ENCODE assay signal across 23 cellular contexts in genomic region chrX:37759878-37760418, GRCh38. TPM values are rescaled to one million over a fixed set of nuclear protein-coding genes. Genes with fewer than 3 reads are reported as not detected.
A peak's percentile ranks its signal among the peaks of the same experiment; 100 is the strongest.
DNase-seq lines count a peak whose midpoint lies in the region; ATAC-seq, FAIRE-seq and TF ChIP-seq lines count a peak whose summit lies in the region.
"Had no signal": no experiment of that assay in that cellular context is flagged by ENCODE, and none has a peak within 500 bp of the region (broad histone marks: within the 10 kb centered on the region; RNA-seq: fewer than 3 reads in every experiment).

No MANE protein-coding gene starts in this region.

- DNase-seq in NCI-H2029 (lab: John Stamatoyannopoulos, UW) = peak; percentile 3
- no peak for DNase-seq in NCI-H2029 treated with DMSO at 0.1 percent for 48 hours (lab: John Stamatoyannopoulos, UW)
- DNase-seq in COLO668 (lab: John Stamatoyannopoulos, UW; ENCODE audit: unreplicated experiment) = peak; percentile 6
- peak; percentile 10 for DNase-seq in NCI-H69 (lab: John Stamatoyannopoulos, UW)
- DNase-seq in K562 (ENCODE audit: extremely low read depth in 1 of 4, low spot score in 3 of 4) = peak in 1 of 4 experiments; percentile 13
- DNase-seq in NK-92 (lab: John Stamatoyannopoulos, UW; ENCODE audit: unreplicated experiment) = no peak
- no peak for DNase-seq in activated CD4-positive, alpha-beta T cell treated with anti-CD3 and anti-CD28 coated beads for 48 hours
- no peak for DNase-seq in type B pancreatic cell (ENCODE audit: extremely low spot score, unreplicated experiment)
- DNase-seq: BE2C; CD4-positive, alpha-beta T cell; DMS79; GM23248; KG1; NCI-H1417; NCI-H187; NCI-H2171; NCI-H82; Peyer's patch had no signal

- no peaks in the 10 kb centered on the region for H3K79me2 ChIP-seq in K562 (ENCODE audit: control insufficient read depth, insufficient read depth, low read length)

- no peak overlapping the region for H3K4me3 Mint-ChIP-seq in type B pancreatic cell
- H3K4me3 Mint-ChIP-seq: CD4-positive, alpha-beta T cell had no signal

- no peaks in the 10 kb centered on the region for H3K27me3 Mint-ChIP-seq in type B pancreatic cell
- H3K27me3 Mint-ChIP-seq: CD4-positive, alpha-beta T cell had no signal

- WGBS in K562 (ENCODE audit: insufficient coverage, low coverage, missing lambda C conversion rate) = 11% methylated on average over 1 of the region's 2 CpGs

- no peaks in the 10 kb centered on the region for H3K9me3 Mint-ChIP-seq in type B pancreatic cell
- H3K9me3 Mint-ChIP-seq: CD4-positive, alpha-beta T cell had no signal

- TF ChIP-seq POLR2A in K562 (conservative IDR thresholded peaks at IDR 0.05) = no peak

- H3K4me1 ChIP-seq in K562 (replicated peaks in 1 of 2; ENCODE audit: control insufficient read depth in 2 of 2, insufficient read depth in 2 of 2, low read length in 2 of 2) = peaks cover 0 to under 1% of the 10 kb centered on the region in 2 experiments; a peak in 1 of 5 replicates
- H3K4me1 ChIP-seq: BE2C, HAP-1, SJSA1 had no signal

- no peak for FAIRE-seq in K562 (lab: Jason Lieb, UNC)
- FAIRE-seq: HepG2 had no signal

- H3K27me3 ChIP-seq in K562 (ENCODE audit: control insufficient read depth in 2 of 2, insufficient read depth in 2 of 2, low read length in 2 of 2) = no peaks in the 10 kb centered on the region
- H3K27me3 ChIP-seq: BE2C, Peyer's patch, SJSA1 had no signal

- intact Hi-C loops in K562 (cut with micrococcal nuclease) = no loop called here

- no peaks in the 10 kb centered on the region for H3K36me3 ChIP-seq in K562 (ENCODE audit: control insufficient read depth, insufficient read depth, low read length)
- H3K36me3 ChIP-seq: BE2C, HAP-1, Peyer's patch, SJSA1 had no signal

- no peaks in the 10 kb centered on the region for H3K9me3 ChIP-seq in K562 (replicated peaks; ENCODE audit: control insufficient read depth, insufficient read depth, low read depth, low read length)
- H3K9me3 ChIP-seq: BE2C, HAP-1, Peyer's patch, SJSA1 had no signal

- no peak overlapping the region for H3K4me3 ChIP-seq in K562
- H3K4me3 ChIP-seq: GM23248, HAP-1, Peyer's patch, SJSA1 had no signal

- no peaks in the 10 kb centered on the region for H3K9me1 ChIP-seq in K562 (ENCODE audit: control insufficient read depth, insufficient read depth, low read length)

- no peak overlapping the region for H3K27ac Mint-ChIP-seq in type B pancreatic cell
- H3K27ac Mint-ChIP-seq: CD4-positive, alpha-beta T cell had no signal

- H3K4me1 Mint-ChIP-seq in type B pancreatic cell (ENCODE audit: unreplicated experiment) = no peaks in the 10 kb centered on the region

- H3K4me2 ChIP-seq in K562 (ENCODE audit: insufficient read depth, low read length) = no peak overlapping the region

- TF ChIP-seq RAD21 in K562 (CRISPR knock-in tag; conservative IDR thresholded peaks at IDR 0.05 in 1 of 2, IDR thresholded peaks at IDR 0.05 in 1 of 2) = no peak

- H3K9ac ChIP-seq in K562 (ENCODE audit: insufficient read depth in 1 of 2, low read depth in 2 of 2, low read length in 2 of 2) = no peak overlapping the region
- H3K9ac ChIP-seq: GM23248 had no signal

- H3K36me3 Mint-ChIP-seq in type B pancreatic cell = no peaks in the 10 kb centered on the region

- no peak for TF ChIP-seq EP300 in K562 (IDR thresholded peaks at IDR 0.05; ENCODE audit: low read length)

- no peak overlapping the region for H3K27ac ChIP-seq in K562 (ENCODE audit: extremely low read depth, low read depth, low read length)
- H3K27ac ChIP-seq: GM23248, Peyer's patch, SJSA1 had no signal

- no peak overlapping the region for H2AFZ ChIP-seq in K562 (ENCODE audit: low read depth, low read length)
- H2AFZ ChIP-seq: GM23248 had no signal

- in situ Hi-C loops in K562 (cut with MboI) = no loop called here

- TF ChIP-seq CTCF in K562 (IDR thresholded peaks at IDR 0.05 in 2 of 3, conservative IDR thresholded peaks at IDR 0.05 in 1 of 3; ENCODE audit: insufficient read depth in 2 of 3, low read depth in 1 of 3, low read length in 3 of 3) = no peak
- no peak for TF ChIP-seq CTCF in type B pancreatic cell (conservative IDR thresholded peaks at IDR 0.05)

- CTCF ChIA-PET in K562 (lab: Yijun Ruan, JAX; ENCODE audit: low intra/inter-chr PET ratio) = no interaction called here

- no peak for ATAC-seq in K562
- ATAC-seq: HepG2 had no signal

- POLR2A ChIA-PET in K562 (lab: Yijun Ruan, JAX) = interaction anchor here (0.7 to 0.9 kb wide), 2 partner anchors 101 to 725 kb away, joined by 3 to 4 read pairs; no protein-coding TSS in a partner anchor

- BruUV-seq in K562 (replicated peaks; lab: Mats Ljungman, UMichigan) = no TSS peak

- H4K20me1 ChIP-seq in K562 (replicated peaks; ENCODE audit: control insufficient read depth, insufficient read depth, low read length) = no peaks in the 10 kb centered on the region

TF ChIP-seq in K562, 482 proteins besides CTCF, POLR2A, EP300 and RAD21 (continues in another document):
- no peak for TF ChIP-seq ZNF3 (CRISPR knock-in tag; IDR thresholded peaks at IDR 0.05)
- peak; percentile 21; the same call in 1 of the 2 replicates for TF ChIP-seq RAD51 (IDR thresholded peaks at IDR 0.05; ENCODE audit: borderline replicate concordance, low read depth)
- TF ChIP-seq MCM7 (IDR thresholded peaks at IDR 0.05) = no peak
- TF ChIP-seq SAFB (IDR thresholded peaks at IDR 0.05; ENCODE audit: borderline replicate concordance, low read depth, low read length) = no peak
- TF ChIP-seq JUND (IDR thresholded peaks at IDR 0.05; ENCODE audit: borderline replicate concordance, low read depth, low read length) = peak; percentile 25; the same call in 1 of the 2 replicates
- peak; percentile 43; the same call in 1 of the 3 replicates for TF ChIP-seq JUND (tag; IDR thresholded peaks at IDR 0.05; ENCODE audit: borderline replicate concordance, low read depth, low read length)
- peak; percentile 47; the same call in 1 of the 2 replicates for TF ChIP-seq CEBPB (tag; IDR thresholded peaks at IDR 0.05)
- no peak for TF ChIP-seq CEBPG (CRISPR knock-in tag; IDR thresholded peaks at IDR 0.05)
- peak in 1 of 2 experiments; percentile 43; a peak in 1 of 4 replicates for TF ChIP-seq CEBPG (tag; conservative IDR thresholded peaks at IDR 0.05 in 1 of 2, IDR thresholded peaks at IDR 0.05 in 1 of 2)
- no peak for TF ChIP-seq E2F3 (CRISPR knock-in tag; IDR thresholded peaks at IDR 0.05)
- TF ChIP-seq XRCC3 (IDR thresholded peaks at IDR 0.05) = no peak
- no peak for TF ChIP-seq AFF1 (IDR thresholded peaks at IDR 0.05; ENCODE audit: low read depth in 1 of 2, partially characterized antibody in 2 of 2)
- no peak for TF ChIP-seq ZNF124 (CRISPR knock-in tag; IDR thresholded peaks at IDR 0.05)

RNA-seq across cellular contexts. Expression of gene CYBB, which starts 19.9 kb away (rescaled TPM):
- 0.35 and 1.2 TPM in 2 replicates for total RNA-seq in K562 (2011; cell fraction: chromatin; rRNA removed; ENCODE audit: low replicate concordance)
- 0.13 and 0.33 TPM in 2 replicates for total RNA-seq in K562 (2011; cell fraction: nucleolus; rRNA removed)
- total RNA-seq in K562 (2011; cell fraction: nucleoplasm; rRNA removed) = 0.92 and 1.1 TPM in 2 replicates
- total RNA-seq in K562 (2014; rRNA removed) (0.32 and 0.41 TPM in 2 replicates), K562 (2014; rRNA removed; fragmentation: Illumina TruSeq; extraction: Trizol) (0.87 and 1.3 TPM in 2 replicates), K562 (2015; rRNA removed; fragmentation: Illumina TruSeq; extraction: Trizol) (1.2 and 1.3 TPM in 2 replicates), K562 (2021) (0.87 and 0.91 TPM in 2 replicates), type B pancreatic cell (ENCODE audit: low replicate concordance) (0.17 TPM in 2 replicates)
- polyA plus RNA-seq in K562 (2011; rRNA removed) (0.73 and 0.74 TPM in 2 replicates), K562 (2014; fragmentation: Illumina TruSeq; extraction: Trizol) (0.48 and 0.89 TPM in 2 replicates), K562 (2014; fragmentation: Nextera tagmentation; extraction: Ambion mirVana) (under 1 TPM; 0.25 to 0.35 TPM), K562 (2014; rRNA removed) (0.45 and 0.63 TPM in 2 replicates)
- 0.16 and 0.49 TPM in 2 replicates for polyA plus RNA-seq in K562 (2011; cell fraction: cytosol; rRNA removed)
- polyA plus RNA-seq in K562 (2011; cell fraction: nucleus; rRNA removed) = 0.92 and 1.4 TPM in 2 replicates
- 0.48 and 1.2 TPM in 2 replicates for polyA plus RNA-seq in K562 (2012)
- 0.84 and 1.4 TPM in 2 replicates for polyA minus RNA-seq in K562 (2011; rRNA and poly(A)+ RNA removed)
- polyA minus RNA-seq in K562 (2011; cell fraction: cytosol; rRNA and poly(A)+ RNA removed) = 0.29 TPM in 1 of 2 replicates, not detected in the other
- polyA minus RNA-seq in K562 (2011; cell fraction: nucleus; rRNA and poly(A)+ RNA removed) = 0.54 and 0.89 TPM in 2 replicates
- total RNA-seq: A172, GM23248, HepG2, NCI-H460 had no signal
- polyA plus RNA-seq: GM23248, HepG2 had no signal

Comparison
In these comparisons a context has a peak if more than half of its experiments do, and no peak if none do; other contexts are left out.
1. DNase-seq: peak in NCI-H2029 (single experiment), COLO668 (single experiment) and NCI-H69 (single experiment); none in NCI-H2029 treated with DMSO at 0.1 percent for 48 hours (single experiment), NK-92 (single experiment), activated CD4-positive, alpha-beta T cell treated with anti-CD3 and anti-CD28 coated beads for 48 hours (single experiment) and type B pancreatic cell (single experiment).